1 cellular context compared by ENCODE assay signal in the genomic region with DNA sequence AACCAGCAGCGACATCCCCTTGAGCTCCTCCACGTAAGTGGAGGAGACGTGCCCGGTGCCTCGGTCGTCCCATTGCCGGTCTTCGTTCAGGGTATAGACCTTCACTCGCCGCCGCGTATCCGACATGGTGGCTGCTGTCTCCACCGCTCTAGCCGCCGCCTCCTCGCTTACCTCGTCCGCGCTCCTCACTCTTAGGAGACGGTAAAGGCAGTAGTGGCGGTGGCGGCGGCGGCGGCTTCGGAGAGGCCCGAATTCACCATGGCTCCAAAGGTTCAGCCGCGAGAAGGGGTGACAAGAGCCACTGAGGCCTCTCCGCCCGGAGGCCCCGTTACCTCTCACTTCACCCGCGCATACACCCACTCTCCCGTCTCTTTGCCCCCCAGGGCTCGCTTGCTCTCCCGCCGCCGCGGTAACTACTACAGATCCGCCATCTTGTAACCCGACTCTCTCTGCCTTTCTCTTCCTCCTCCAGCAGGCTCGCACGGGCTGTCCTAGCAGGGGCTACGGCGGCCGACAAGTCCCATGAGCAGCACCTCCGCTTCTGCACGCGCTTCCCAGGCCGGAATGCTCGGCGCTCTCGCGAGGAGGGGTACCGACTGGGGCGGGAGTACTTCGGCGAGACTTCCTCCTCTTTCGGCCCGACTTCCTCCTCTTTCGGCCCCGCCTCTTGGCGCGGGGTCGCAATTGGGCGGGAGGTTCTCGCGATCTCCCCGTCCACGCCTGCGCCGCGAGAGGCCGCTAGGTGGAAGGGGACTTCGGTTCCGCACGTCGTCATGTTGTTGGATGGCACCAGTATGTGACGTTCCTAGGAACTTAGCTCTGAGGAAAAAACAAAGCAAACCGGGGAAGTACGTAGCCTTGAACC.
A peak's percentile ranks its signal among the peaks of the same experiment; 100 is the strongest.
TF ChIP-seq lines count a peak whose summit lies in the region.

Gene PPP4R3B (minus strand): TSS at position 463 of the 865 bp plus-strand sequence. CDS start 337 bp downstream, at position 126.

TF ChIP-seq in HepG2, 621 proteins besides CTCF, POLR2A, EP300 and RAD21 (continued from another document and continues in another):
- TF ChIP-seq ZNF710 (CRISPR knock-in tag; IDR thresholded peaks at IDR 0.05; ENCODE audit: borderline replicate concordance) (peak; percentile 89), ZNF839 (CRISPR knock-in tag; IDR thresholded peaks at IDR 0.05; ENCODE audit: borderline replicate concordance) (peak; percentile 79; the same call in 1 of the 2 replicates), SMYD3 (CRISPR knock-in tag; IDR thresholded peaks at IDR 0.05) (peak; percentile 75; the same call in 1 of the 2 replicates), SMAD1 (CRISPR knock-in tag; IDR thresholded peaks at IDR 0.05; ENCODE audit: borderline replicate concordance, low read depth) (peak; percentile 83; the same call in 1 of the 2 replicates), POLR2G (IDR thresholded peaks at IDR 0.05; ENCODE audit: low read depth, low read length) (peak; percentile 97), FLYWCH1 (CRISPR knock-in tag; IDR thresholded peaks at IDR 0.05) (peak; percentile 95), TERF1 (CRISPR knock-in tag; IDR thresholded peaks at IDR 0.05) (no peak), ZNF432 (CRISPR knock-in tag; IDR thresholded peaks at IDR 0.05; ENCODE audit: borderline replicate concordance) (no peak), GATAD1 (CRISPR knock-in tag; IDR thresholded peaks at IDR 0.05) (peak; percentile 98), PHF5A (CRISPR knock-in tag; IDR thresholded peaks at IDR 0.05; ENCODE audit: low read depth, unreplicated experiment) (peak; percentile 98), ZNF792 (CRISPR knock-in tag; IDR thresholded peaks at IDR 0.05) (peak; percentile 96), ZNF879 (CRISPR knock-in tag; IDR thresholded peaks at IDR 0.05) (peak; percentile 94), SNAPC5 (CRISPR knock-in tag; IDR thresholded peaks at IDR 0.05; ENCODE audit: borderline replicate concordance) (peak; percentile 57; the same call in 1 of the 2 replicates), ZBTB25 (CRISPR knock-in tag; IDR thresholded peaks at IDR 0.05) (peak; percentile 98), CEBPB (IDR thresholded peaks at IDR 0.05; ENCODE audit: borderline replicate concordance, low read depth, low read length) (no peak), ZNF510 (CRISPR knock-in tag; IDR thresholded peaks at IDR 0.05; ENCODE audit: low read depth) (no peak; the same call in 1 of the 2 replicates), HOXA7 (CRISPR knock-in tag; IDR thresholded peaks at IDR 0.05) (no peak; the same call in 1 of the 2 replicates), RFX1 (IDR thresholded peaks at IDR 0.05) (no peak), MEIS2 (CRISPR knock-in tag; IDR thresholded peaks at IDR 0.05) (peak; percentile 57; the same call in 1 of the 2 replicates), ZFP82 (CRISPR knock-in tag; IDR thresholded peaks at IDR 0.05; ENCODE audit: borderline replicate concordance) (no peak; the same call in 1 of the 2 replicates), CCDC6 (CRISPR knock-in tag; IDR thresholded peaks at IDR 0.05) (peak; percentile 95), MIER3 (CRISPR knock-in tag; IDR thresholded peaks at IDR 0.05; ENCODE audit: borderline replicate concordance) (peak; percentile 94; the same call in 1 of the 2 replicates), CC2D1A (CRISPR knock-in tag; IDR thresholded peaks at IDR 0.05) (no peak), ZNF343 (CRISPR knock-in tag; IDR thresholded peaks at IDR 0.05) (0 out of 2 replicates have a peak, but pooled peaks have one; percentile 78), MEIS1 (CRISPR knock-in tag; IDR thresholded peaks at IDR 0.05; ENCODE audit: borderline replicate concordance) (peak; percentile 79; the same call in 1 of the 2 replicates), ZNF180 (CRISPR knock-in tag; IDR thresholded peaks at IDR 0.05; ENCODE audit: borderline replicate concordance, low read depth) (peak; percentile 28; the same call in 1 of the 2 replicates), ZNF253 (CRISPR knock-in tag; IDR thresholded peaks at IDR 0.05; ENCODE audit: borderline replicate concordance) (peak; percentile 80; the same call in 1 of the 2 replicates), LRRFIP1 (CRISPR knock-in tag; conservative IDR thresholded peaks at IDR 0.05) (0 out of 2 replicates have a peak, but pooled peaks have one; percentile 13)
- TF ChIP-seq, protein P1, sequence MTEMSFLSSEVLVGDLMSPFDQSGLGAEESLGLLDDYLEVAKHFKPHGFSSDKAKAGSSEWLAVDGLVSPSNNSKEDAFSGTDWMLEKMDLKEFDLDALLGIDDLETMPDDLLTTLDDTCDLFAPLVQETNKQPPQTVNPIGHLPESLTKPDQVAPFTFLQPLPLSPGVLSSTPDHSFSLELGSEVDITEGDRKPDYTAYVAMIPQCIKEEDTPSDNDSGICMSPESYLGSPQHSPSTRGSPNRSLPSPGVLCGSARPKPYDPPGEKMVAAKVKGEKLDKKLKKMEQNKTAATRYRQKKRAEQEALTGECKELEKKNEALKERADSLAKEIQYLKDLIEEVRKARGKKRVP (CRISPR knock-in tag; IDR thresholded peaks at IDR 0.05), result peak in 1 of 2 experiments; percentile 85; a peak in 2 of 4 replicates
- TF ChIP-seq, protein P2, sequence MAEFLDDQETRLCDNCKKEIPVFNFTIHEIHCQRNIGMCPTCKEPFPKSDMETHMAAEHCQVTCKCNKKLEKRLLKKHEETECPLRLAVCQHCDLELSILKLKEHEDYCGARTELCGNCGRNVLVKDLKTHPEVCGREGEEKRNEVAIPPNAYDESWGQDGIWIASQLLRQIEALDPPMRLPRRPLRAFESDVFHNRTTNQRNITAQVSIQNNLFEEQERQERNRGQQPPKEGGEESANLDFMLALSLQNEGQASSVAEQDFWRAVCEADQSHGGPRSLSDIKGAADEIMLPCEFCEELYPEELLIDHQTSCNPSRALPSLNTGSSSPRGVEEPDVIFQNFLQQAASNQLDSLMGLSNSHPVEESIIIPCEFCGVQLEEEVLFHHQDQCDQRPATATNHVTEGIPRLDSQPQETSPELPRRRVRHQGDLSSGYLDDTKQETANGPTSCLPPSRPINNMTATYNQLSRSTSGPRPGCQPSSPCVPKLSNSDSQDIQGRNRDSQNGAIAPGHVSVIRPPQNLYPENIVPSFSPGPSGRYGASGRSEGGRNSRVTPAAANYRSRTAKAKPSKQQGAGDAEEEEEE (CRISPR knock-in tag; IDR thresholded peaks at IDR 0.05; ENCODE audit: borderline replicate concordance), result no peak; the same call in none of the 2 replicates
- TF ChIP-seq, protein P3, sequence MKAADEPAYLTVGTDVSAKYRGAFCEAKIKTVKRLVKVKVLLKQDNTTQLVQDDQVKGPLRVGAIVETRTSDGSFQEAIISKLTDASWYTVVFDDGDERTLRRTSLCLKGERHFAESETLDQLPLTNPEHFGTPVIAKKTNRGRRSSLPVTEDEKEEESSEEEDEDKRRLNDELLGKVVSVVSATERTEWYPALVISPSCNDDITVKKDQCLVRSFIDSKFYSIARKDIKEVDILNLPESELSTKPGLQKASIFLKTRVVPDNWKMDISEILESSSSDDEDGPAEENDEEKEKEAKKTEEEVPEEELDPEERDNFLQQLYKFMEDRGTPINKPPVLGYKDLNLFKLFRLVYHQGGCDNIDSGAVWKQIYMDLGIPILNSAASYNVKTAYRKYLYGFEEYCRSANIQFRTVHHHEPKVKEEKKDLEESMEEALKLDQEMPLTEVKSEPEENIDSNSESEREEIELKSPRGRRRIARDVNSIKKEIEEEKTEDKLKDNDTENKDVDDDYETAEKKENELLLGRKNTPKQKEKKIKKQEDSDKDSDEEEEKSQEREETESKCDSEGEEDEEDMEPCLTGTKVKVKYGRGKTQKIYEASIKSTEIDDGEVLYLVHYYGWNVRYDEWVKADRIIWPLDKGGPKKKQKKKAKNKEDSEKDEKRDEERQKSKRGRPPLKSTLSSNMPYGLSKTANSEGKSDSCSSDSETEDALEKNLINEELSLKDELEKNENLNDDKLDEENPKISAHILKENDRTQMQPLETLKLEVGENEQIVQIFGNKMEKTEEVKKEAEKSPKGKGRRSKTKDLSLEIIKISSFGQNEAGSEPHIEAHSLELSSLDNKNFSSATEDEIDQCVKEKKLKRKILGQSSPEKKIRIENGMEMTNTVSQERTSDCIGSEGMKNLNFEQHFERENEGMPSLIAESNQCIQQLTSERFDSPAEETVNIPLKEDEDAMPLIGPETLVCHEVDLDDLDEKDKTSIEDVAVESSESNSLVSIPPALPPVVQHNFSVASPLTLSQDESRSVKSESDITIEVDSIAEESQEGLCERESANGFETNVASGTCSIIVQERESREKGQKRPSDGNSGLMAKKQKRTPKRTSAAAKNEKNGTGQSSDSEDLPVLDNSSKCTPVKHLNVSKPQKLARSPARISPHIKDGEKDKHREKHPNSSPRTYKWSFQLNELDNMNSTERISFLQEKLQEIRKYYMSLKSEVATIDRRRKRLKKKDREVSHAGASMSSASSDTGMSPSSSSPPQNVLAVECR (CRISPR knock-in tag; IDR thresholded peaks at IDR 0.05; ENCODE audit: borderline replicate concordance), result peak; percentile 98; the same call in 1 of the 2 replicates
- TF ChIP-seq, protein P4, sequence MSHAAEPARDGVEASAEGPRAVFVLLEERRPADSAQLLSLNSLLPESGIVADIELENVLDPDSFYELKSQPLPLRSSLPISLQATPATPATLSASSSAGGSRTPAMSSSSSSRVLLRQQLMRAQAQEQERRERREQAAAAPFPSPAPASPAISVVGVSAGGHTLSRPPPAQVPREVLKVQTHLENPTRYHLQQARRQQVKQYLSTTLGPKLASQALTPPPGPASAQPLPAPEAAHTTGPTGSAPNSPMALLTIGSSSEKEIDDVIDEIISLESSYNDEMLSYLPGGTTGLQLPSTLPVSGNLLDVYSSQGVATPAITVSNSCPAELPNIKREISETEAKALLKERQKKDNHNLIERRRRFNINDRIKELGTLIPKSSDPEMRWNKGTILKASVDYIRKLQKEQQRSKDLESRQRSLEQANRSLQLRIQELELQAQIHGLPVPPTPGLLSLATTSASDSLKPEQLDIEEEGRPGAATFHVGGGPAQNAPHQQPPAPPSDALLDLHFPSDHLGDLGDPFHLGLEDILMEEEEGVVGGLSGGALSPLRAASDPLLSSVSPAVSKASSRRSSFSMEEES (CRISPR knock-in tag; IDR thresholded peaks at IDR 0.05), result peak; percentile 93
- TF ChIP-seq, protein P5, sequence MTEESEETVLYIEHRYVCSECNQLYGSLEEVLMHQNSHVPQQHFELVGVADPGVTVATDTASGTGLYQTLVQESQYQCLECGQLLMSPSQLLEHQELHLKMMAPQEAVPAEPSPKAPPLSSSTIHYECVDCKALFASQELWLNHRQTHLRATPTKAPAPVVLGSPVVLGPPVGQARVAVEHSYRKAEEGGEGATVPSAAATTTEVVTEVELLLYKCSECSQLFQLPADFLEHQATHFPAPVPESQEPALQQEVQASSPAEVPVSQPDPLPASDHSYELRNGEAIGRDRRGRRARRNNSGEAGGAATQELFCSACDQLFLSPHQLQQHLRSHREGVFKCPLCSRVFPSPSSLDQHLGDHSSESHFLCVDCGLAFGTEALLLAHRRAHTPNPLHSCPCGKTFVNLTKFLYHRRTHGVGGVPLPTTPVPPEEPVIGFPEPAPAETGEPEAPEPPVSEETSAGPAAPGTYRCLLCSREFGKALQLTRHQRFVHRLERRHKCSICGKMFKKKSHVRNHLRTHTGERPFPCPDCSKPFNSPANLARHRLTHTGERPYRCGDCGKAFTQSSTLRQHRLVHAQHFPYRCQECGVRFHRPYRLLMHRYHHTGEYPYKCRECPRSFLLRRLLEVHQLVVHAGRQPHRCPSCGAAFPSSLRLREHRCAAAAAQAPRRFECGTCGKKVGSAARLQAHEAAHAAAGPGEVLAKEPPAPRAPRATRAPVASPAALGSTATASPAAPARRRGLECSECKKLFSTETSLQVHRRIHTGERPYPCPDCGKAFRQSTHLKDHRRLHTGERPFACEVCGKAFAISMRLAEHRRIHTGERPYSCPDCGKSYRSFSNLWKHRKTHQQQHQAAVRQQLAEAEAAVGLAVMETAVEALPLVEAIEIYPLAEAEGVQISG (CRISPR knock-in tag; IDR thresholded peaks at IDR 0.05), result peak; percentile 96
